ENCODE assay signal across 16 cellular contexts in genomic region chr7:44078521-44078920, GRCh38. TPM values are rescaled to one million over a fixed set of nuclear protein-coding genes. Genes with fewer than 3 reads are reported as not detected.
DNase-seq lines count a peak whose midpoint lies in the region; ATAC-seq, FAIRE-seq and TF ChIP-seq lines count a peak whose summit lies in the region.
"Had no signal": no experiment of that assay in that cellular context is flagged by ENCODE, and none has a peak within 500 bp of the region (broad histone marks: within the 10 kb centered on the region; RNA-seq: fewer than 3 reads in every experiment).

No MANE protein-coding gene starts in this region.

- no peaks in the 10 kb centered on the region for H4K20me1 ChIP-seq in mammary epithelial cell (ENCODE audit: insufficient read depth, low read length)

- H3K9me3 Mint-ChIP-seq in activated naive CD8-positive, alpha-beta T cell treated with anti-CD3 and anti-CD28 coated beads, Interleukin-2, amount 50 U/mL, for 24 hours, result no peaks in the 10 kb centered on the region
- H3K9me3 Mint-ChIP-seq in natural killer cell treated with Interleukin-12 subunit alpha and Interleukin-12 subunit beta and Interleukin-15 and Interleukin-18, amount 100 ng/mL, for 72 hours, result no peaks in the 10 kb centered on the region
- H3K9me3 Mint-ChIP-seq: neural crest cell had no signal

- H3K79me2 ChIP-seq in mammary epithelial cell (ENCODE audit: insufficient read depth, low read length), result peaks cover 8% of the 10 kb centered on the region

- intact Hi-C loops in Right ventricle myocardium inferior (cut with DNase I), result no loop called here
- intact Hi-C loops in cardiac septum (cut with DNase I), result loop anchor here (2.0 kb wide), 1 partner anchor 118 kb away; no protein-coding TSS in a partner anchor
- intact Hi-C loops in mammary epithelial cell (cut with micrococcal nuclease), result no loop called here

- dilution Hi-C loops in mammary epithelial cell (cut with HindIII; ENCODE audit: low sequenced_read_pairs), result no loop called here

- H3K9ac ChIP-seq in mammary epithelial cell (ENCODE audit: insufficient read depth, low read length), result no peak overlapping the region

- TF ChIP-seq CTCF in mammary epithelial cell (conservative IDR thresholded peaks at IDR 0.05 in 1 of 2, IDR thresholded peaks at IDR 0.05 in 1 of 2; ENCODE audit: extremely low read depth in 1 of 2, insufficient read depth in 1 of 2, low read depth in 1 of 2, low read length in 2 of 2) (no peak), brain microvascular endothelial cell (IDR thresholded peaks at IDR 0.05; ENCODE audit: low read depth, low read length, missing control alignments) (no peak)

- H3K9me3 ChIP-seq in mammary epithelial cell (replicated peaks; ENCODE audit: insufficient read depth, low read length), result no peaks in the 10 kb centered on the region

- H3K4me3 Mint-ChIP-seq in activated naive CD8-positive, alpha-beta T cell treated with anti-CD3 and anti-CD28 coated beads, Interleukin-2, amount 50 U/mL, for 24 hours, result peak overlapping the region; percentile 4
- peak overlapping the region; percentile 27 for H3K4me3 Mint-ChIP-seq in natural killer cell treated with Interleukin-12 subunit alpha and Interleukin-12 subunit beta and Interleukin-15 and Interleukin-18, amount 100 ng/mL, for 72 hours

- H3K4me1 Mint-ChIP-seq in activated naive CD8-positive, alpha-beta T cell treated with anti-CD3 and anti-CD28 coated beads, Interleukin-2, amount 50 U/mL, for 24 hours, result peaks cover 70% of the 10 kb centered on the region
- peaks cover 34 to 39% of the 10 kb centered on the region in 2 donors for H3K4me1 Mint-ChIP-seq in natural killer cell treated with Interleukin-12 subunit alpha and Interleukin-12 subunit beta and Interleukin-15 and Interleukin-18, amount 100 ng/mL, for 72 hours (ENCODE audit: low read depth in 2 of 2)

- CTCF ChIA-PET in mammary epithelial cell (lab: Charles Lee; ENCODE audit: low non-redundant PET), result no interaction called here

- H2AFZ ChIP-seq in mammary epithelial cell (ENCODE audit: low read depth, low read length), result no peak overlapping the region

- peak; percentile 41 for DNase-seq in Right ventricle myocardium inferior (ENCODE audit: missing footprints)
- DNase-seq in cardiac septum (ENCODE audit: low spot score), result no peak
- DNase-seq in activated naive CD8-positive, alpha-beta T cell treated with anti-CD3 and anti-CD28 coated beads, Interleukin-2, amount 50 U/mL, for 24 hours, result no peak
- DNase-seq in natural killer cell treated with Interleukin-12 subunit alpha and Interleukin-12 subunit beta and Interleukin-15 and Interleukin-18, amount 100 ng/mL, for 72 hours (ENCODE audit: low spot score), result no peak
- DNase-seq in urothelium cell line (ENCODE audit: low spot score), result no peak
- DNase-seq in mammary epithelial cell, result no peak
- DNase-seq in activated gamma-delta T cell treated with Interleukin-2 at 50 U/mL for 16 hours, result no peak
- no peak for DNase-seq in brain microvascular endothelial cell
- DNase-seq: GF-D8; IMR-90; NCI-H1092; stimulated activated CD4-positive, alpha-beta T cell treated with anti-CD3 and anti-CD28 coated beads, Interleukin-4, amount 100 ng/mL, for 24 hours had no signal

- in situ Hi-C loops in mammary epithelial cell (cut with MboI; ENCODE audit: low sequenced_read_pairs in 2 of 2), result no loop called here
- in situ Hi-C loops in brain microvascular endothelial cell (cut with HindIII; ENCODE audit: low pct_ligation_motif_present, low sequenced_read_pairs), result no loop called here

- H3K4me1 ChIP-seq in mammary epithelial cell (ENCODE audit: insufficient read depth, low read length), result peaks cover 12% of the 10 kb centered on the region

- H3K27me3 ChIP-seq in mammary epithelial cell (ENCODE audit: insufficient read depth, low read length), result no peaks in the 10 kb centered on the region
- no peaks in the 10 kb centered on the region for H3K27me3 ChIP-seq in brain microvascular endothelial cell (replicated peaks)

- peak overlapping the region; percentile 37 for H3K27ac Mint-ChIP-seq in activated naive CD8-positive, alpha-beta T cell treated with anti-CD3 and anti-CD28 coated beads, Interleukin-2, amount 50 U/mL, for 24 hours
- H3K27ac Mint-ChIP-seq in natural killer cell treated with Interleukin-12 subunit alpha and Interleukin-12 subunit beta and Interleukin-15 and Interleukin-18, amount 100 ng/mL, for 72 hours, result peak overlapping the region; percentile 70 to 71

- H3K36me3 ChIP-seq in mammary epithelial cell (ENCODE audit: insufficient read depth, low read length) (peaks cover 4% of the 10 kb centered on the region), brain microvascular endothelial cell (replicated peaks) (peaks cover 25% of the 10 kb centered on the region)

- H3K4me3 ChIP-seq in mammary epithelial cell (replicated peaks in 1 of 3; ENCODE audit: insufficient read depth in 1 of 3, low read depth in 2 of 3, low read length in 3 of 3) (no peak overlapping the region), brain microvascular endothelial cell (ENCODE audit: low read depth, low read length) (no peak overlapping the region)
- H3K4me3 ChIP-seq: lung had no signal

- no peaks in the 10 kb centered on the region for H3K27me3 Mint-ChIP-seq in activated naive CD8-positive, alpha-beta T cell treated with anti-CD3 and anti-CD28 coated beads, Interleukin-2, amount 50 U/mL, for 24 hours
- H3K27me3 Mint-ChIP-seq in natural killer cell treated with Interleukin-12 subunit alpha and Interleukin-12 subunit beta and Interleukin-15 and Interleukin-18, amount 100 ng/mL, for 72 hours, result no peaks in the 10 kb centered on the region

- H3K4me2 ChIP-seq in mammary epithelial cell (ENCODE audit: insufficient read depth, low read depth, low read length), result no peak overlapping the region

- no peak overlapping the region for H3K27ac ChIP-seq in mammary epithelial cell (ENCODE audit: insufficient read depth, low read depth, low read length)
- H3K27ac ChIP-seq in brain microvascular endothelial cell, result no peak overlapping the region

- no peak for ATAC-seq in Right ventricle myocardium inferior
- no peak for ATAC-seq in activated naive CD8-positive, alpha-beta T cell treated with anti-CD3 and anti-CD28 coated beads, Interleukin-2, amount 50 U/mL, for 24 hours
- no peak for ATAC-seq in natural killer cell treated with Interleukin-12 subunit alpha and Interleukin-12 subunit beta and Interleukin-15 and Interleukin-18, amount 100 ng/mL, for 72 hours

- peak; percentile 85 for FAIRE-seq in urothelium cell line (lab: Jason Lieb, UNC)
- FAIRE-seq: RCC 7860 had no signal

- BruUV-seq in mammary epithelial cell (replicated peaks; lab: Mats Ljungman, UMichigan), result no TSS peak

- WGBS in mammary epithelial cell (ENCODE audit: low coverage, missing lambda C conversion rate), result 86% methylated on average over 8 of the region's 8 CpGs

- H3K36me3 Mint-ChIP-seq in activated naive CD8-positive, alpha-beta T cell treated with anti-CD3 and anti-CD28 coated beads, Interleukin-2, amount 50 U/mL, for 24 hours (ENCODE audit: low read depth), result peaks cover 33% of the 10 kb centered on the region
- H3K36me3 Mint-ChIP-seq in natural killer cell treated with Interleukin-12 subunit alpha and Interleukin-12 subunit beta and Interleukin-15 and Interleukin-18, amount 100 ng/mL, for 72 hours, result peaks cover 12% of the 10 kb centered on the region

RNA-seq across cellular contexts. Expression of gene POLM, which starts 3.8 kb away (rescaled TPM):
- total RNA-seq in Right ventricle myocardium inferior, result 16.1 TPM
- 13.9 TPM for total RNA-seq in cardiac septum
- 10 to 100 TPM; 25.9 to 66.9 TPM for total RNA-seq in natural killer cell treated with Interleukin-12 subunit alpha and Interleukin-12 subunit beta and Interleukin-15 and Interleukin-18, amount 100 ng/mL, for 72 hours
- total RNA-seq in mammary epithelial cell, result 10 to 100 TPM; 11.8 to 18.7 TPM
- polyA plus RNA-seq in mammary epithelial cell, result 5.3 TPM
- polyA minus RNA-seq in mammary epithelial cell, result 4.8 TPM

RNA-seq across cellular contexts. Expression of gene PGAM2, which starts 13.2 kb away (rescaled TPM):
- total RNA-seq in Right ventricle myocardium inferior, result 1,123 TPM
- total RNA-seq in cardiac septum, result 322 TPM
- total RNA-seq in natural killer cell treated with Interleukin-12 subunit alpha and Interleukin-12 subunit beta and Interleukin-15 and Interleukin-18, amount 100 ng/mL, for 72 hours, result not detected
- not detected for total RNA-seq in mammary epithelial cell
- not detected for polyA plus RNA-seq in mammary epithelial cell
- not detected for polyA minus RNA-seq in mammary epithelial cell
- total RNA-seq: IMR-90 had no signal
- polyA plus RNA-seq: AG04450, IMR-90 had no signal

RNA-seq across cellular contexts. Expression of gene AEBP1, which starts 25.6 kb away (rescaled TPM):
- total RNA-seq in Right ventricle myocardium inferior (13.6 TPM), cardiac septum (93.1 TPM), mammary epithelial cell (10 to 100 TPM in 1 of 2 donors, under 1 TPM in 1; 0.24 to 16.7 TPM)
- total RNA-seq in natural killer cell treated with Interleukin-12 subunit alpha and Interleukin-12 subunit beta and Interleukin-15 and Interleukin-18, amount 100 ng/mL, for 72 hours, result 1 to 10 TPM; 1.0 to 2.4 TPM
- polyA plus RNA-seq in mammary epithelial cell, result 0.06 TPM
- 5.3 TPM for polyA minus RNA-seq in mammary epithelial cell

RNA-seq across cellular contexts. Expression of gene DBNL, which starts 34.0 kb away (rescaled TPM):
- total RNA-seq in Right ventricle myocardium inferior (36.0 TPM), cardiac septum (48.9 TPM), mammary epithelial cell (10 to 100 TPM; 89.1 to 90.9 TPM)
- 100 to 1,000 TPM; 173 to 202 TPM for total RNA-seq in natural killer cell treated with Interleukin-12 subunit alpha and Interleukin-12 subunit beta and Interleukin-15 and Interleukin-18, amount 100 ng/mL, for 72 hours
- 130 TPM for polyA plus RNA-seq in mammary epithelial cell
- 96.7 TPM for polyA minus RNA-seq in mammary epithelial cell

RNA-seq across cellular contexts. Expression of gene POLD2, which starts 44.8 kb away (rescaled TPM):
- total RNA-seq in Right ventricle myocardium inferior, result 87.3 TPM
- 88.1 TPM for total RNA-seq in cardiac septum
- 100 to 1,000 TPM; 101 to 229 TPM for total RNA-seq in natural killer cell treated with Interleukin-12 subunit alpha and Interleukin-12 subunit beta and Interleukin-15 and Interleukin-18, amount 100 ng/mL, for 72 hours
- total RNA-seq in mammary epithelial cell, result 100 to 1,000 TPM in 1 of 2 donors, 10 to 100 TPM in 1; 72.8 to 144 TPM
- polyA plus RNA-seq in mammary epithelial cell, result 187 TPM
- polyA minus RNA-seq in mammary epithelial cell, result 144 TPM

Comparison
In these comparisons a context has a peak if more than half of its experiments do, and no peak if none do; other contexts are left out.
1. RNA of gene PGAM2, which starts 13.2 kb away (total RNA-seq): 1,123 TPM in Right ventricle myocardium inferior (single experiment) and 322 TPM in cardiac septum (single experiment); not detected in natural killer cell treated with Interleukin-12 subunit alpha and Interleukin-12 subunit beta and Interleukin-15 and Interleukin-18, amount 100 ng/mL, for 72 hours and not detected in mammary epithelial cell; every median in the first group is over 100 times any median in the second.